In the genomic region with DNA sequence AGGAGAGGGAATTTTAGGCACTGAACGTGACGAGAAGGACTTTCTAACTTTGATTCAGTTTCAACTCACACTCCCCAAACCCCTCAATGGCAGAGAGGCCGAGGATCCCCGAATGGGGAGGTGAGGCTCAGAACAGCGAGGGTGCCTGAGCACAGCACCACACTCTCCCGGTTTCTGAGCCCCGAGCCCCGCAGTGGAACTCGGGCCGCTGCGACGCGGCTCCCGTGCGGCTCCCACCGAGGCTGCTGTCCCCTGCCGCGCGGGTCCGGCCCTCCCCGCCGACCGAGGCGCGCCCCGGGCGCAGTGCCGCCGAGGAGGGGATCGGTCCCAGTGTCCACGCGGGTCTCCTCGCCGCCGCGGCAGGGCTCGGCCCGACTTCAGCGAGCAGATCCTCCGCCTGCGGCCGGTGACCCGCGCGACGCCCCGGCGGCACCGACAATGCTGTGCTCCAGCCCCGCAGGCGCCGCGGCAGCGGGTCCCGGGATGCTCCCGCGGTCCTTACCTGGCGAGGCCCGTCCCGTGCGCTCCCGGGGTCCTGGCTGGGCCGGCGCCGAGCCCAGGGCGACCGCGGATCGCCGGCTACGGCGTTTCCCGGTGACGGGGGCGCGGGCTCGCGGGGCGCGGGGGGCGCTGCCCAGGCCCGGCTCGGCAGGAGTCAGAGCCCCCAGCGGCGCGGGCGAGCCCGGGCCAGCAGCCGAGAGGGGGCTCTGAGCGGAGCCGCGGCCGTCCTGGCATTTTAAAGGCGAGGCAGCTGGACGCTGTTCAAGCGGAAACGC, we compare ENCODE assay signal across 8 cellular contexts. TPM values are rescaled to one million over a fixed set of nuclear protein-coding genes. Genes with fewer than 3 reads are reported as not detected.
DNase-seq lines count a peak whose midpoint lies in the region; ATAC-seq, FAIRE-seq and TF ChIP-seq lines count a peak whose summit lies in the region.

TSS of gene CTXND1 (minus strand) at position 709 of the 776 bp plus-strand sequence. CDS start 50,264 bp downstream, outside the sequence.

- intact Hi-C loops in PC-3 (cut with micrococcal nuclease), result no loop called here

- no peak within 1 kb of the TSS for H2AK5ac ChIP-seq in neuronal stem cell (ENCODE audit: low read depth, low read length)

- H3K79me1 ChIP-seq in neuronal stem cell (ENCODE audit: low read depth, low read length), result no peaks in the 10 kb centered on the region

- H3K18ac ChIP-seq in neuronal stem cell (ENCODE audit: low read length), result peak within 1 kb of the TSS; percentile 90

- H3K79me2 ChIP-seq in PC-3 (ENCODE audit: low read length), result no peaks in the 10 kb centered on the region

- H3K14ac ChIP-seq in neuronal stem cell (ENCODE audit: low read length), result no peak within 1 kb of the TSS

- H3K27ac ChIP-seq in BLaER1 treated with 17β-estradiol and CSF1 and Interleukin-3, amounts not matched to agents 10 nM and 100 nM, result no peak within 1 kb of the TSS
- H3K27ac ChIP-seq in PC-3 (ENCODE audit: low read length) (no peak within 1 kb of the TSS), neuronal stem cell (replicated peaks; ENCODE audit: low read length) (no peak within 1 kb of the TSS)

- peak within 1 kb of the TSS in 9 of 10 experiments; percentile 29 to 62 (median 47); a peak in 17 of 20 replicates for H3K4me3 ChIP-seq in BLaER1 treated with 17β-estradiol and CSF1 and Interleukin-3, amounts not matched to agents 10 nM and 100 nM
- H3K4me3 ChIP-seq in PC-3 (ENCODE audit: low read length) (no peak within 1 kb of the TSS), fibroblast of the aortic adventitia (ENCODE audit: low read depth, low read length) (peak within 1 kb of the TSS; percentile 13), neuronal stem cell (ENCODE audit: low read length in 2 of 2) (peak within 1 kb of the TSS; percentile 20 to 80)

- no peaks in the 10 kb centered on the region for H3K36me3 ChIP-seq in BLaER1 treated with 17β-estradiol and CSF1 and Interleukin-3, amounts not matched to agents 10 nM and 100 nM
- no peaks in the 10 kb centered on the region for H3K36me3 ChIP-seq in PC-3 (ENCODE audit: low read depth, low read length)
- no peaks in the 10 kb centered on the region for H3K36me3 ChIP-seq in neuronal stem cell (replicated peaks in 1 of 2; ENCODE audit: control insufficient read depth in 2 of 2, insufficient read depth in 2 of 2, low read length in 2 of 2)

- FAIRE-seq in RCC 7860 (lab: Jason Lieb, UNC), result no peak

- no peak within 1 kb of the TSS for H3K4ac ChIP-seq in neuronal stem cell (ENCODE audit: low read length)

- no peak within 1 kb of the TSS for H2BK120ac ChIP-seq in neuronal stem cell (ENCODE audit: low read depth, low read length)

- H3K4me1 ChIP-seq in BLaER1 treated with 17β-estradiol and CSF1 and Interleukin-3, amounts not matched to agents 10 nM and 100 nM, result peaks cover 4 to 14% (median 8%) of the 10 kb centered on the region in 10 experiments; a peak in 13 of 20 replicates
- H3K4me1 ChIP-seq in PC-3 (ENCODE audit: insufficient read depth, low read length) (no peaks in the 10 kb centered on the region), neuronal stem cell (ENCODE audit: control insufficient read depth in 2 of 2, insufficient read depth in 1 of 2, low read depth in 1 of 2, low read length in 2 of 2) (peaks cover 2% of the 10 kb centered on the region in 2 donors)

- CTCF ChIA-PET in PC-3 (lab: Charles Lee), result no interaction called here

- POLR2A ChIA-PET in PC-3 (lab: Charles Lee; ENCODE audit: unreplicated experiment), result no interaction called here

- no peaks in the 10 kb centered on the region for H3K9me2 ChIP-seq in PC-3 (replicated peaks; ENCODE audit: low read length)

- no peak within 1 kb of the TSS for H2BK12ac ChIP-seq in neuronal stem cell (ENCODE audit: low read length)

- peak within 1 kb of the TSS in 3 of 11 experiments; percentile 19 to 37 (median 31); a peak in 4 of 22 replicates for H3K9ac ChIP-seq in BLaER1 treated with 17β-estradiol and CSF1 and Interleukin-3, amounts not matched to agents 10 nM and 100 nM
- H3K9ac ChIP-seq in PC-3 (ENCODE audit: low read length) (no peak within 1 kb of the TSS), neuronal stem cell (ENCODE audit: low read depth, low read length, poor library complexity) (no peak within 1 kb of the TSS)

- H2BK5ac ChIP-seq in neuronal stem cell (ENCODE audit: low read length), result no peak within 1 kb of the TSS

- no peak for TF ChIP-seq CTCF in PC-3 (conservative IDR thresholded peaks at IDR 0.05; ENCODE audit: low read depth, low read length)
- no peak for TF ChIP-seq CTCF in fibroblast of the aortic adventitia (IDR thresholded peaks at IDR 0.05; ENCODE audit: insufficient read depth, low read length)

- no peak within 1 kb of the TSS for H2BK15ac ChIP-seq in neuronal stem cell (ENCODE audit: low read length)

- no peak within 1 kb of the TSS for H2AFZ ChIP-seq in PC-3 (ENCODE audit: low read length)
- H2AFZ ChIP-seq in neuronal stem cell (ENCODE audit: low read length), result peak within 1 kb of the TSS; percentile 88

- WGBS in neuronal stem cell (ENCODE audit: extremely low coverage in 2 of 2, insufficient read length in 2 of 2, insufficient replicate concordance in 1 of 2), 2 donors, result no CpG with 5 or more reads among the region's 97 CpGs

- ATAC-seq in PC-3 (no peak), GM18517 (IDR thresholded peaks at IDR 0.05; ENCODE audit: unreplicated experiment) (no peak), HG03457 (IDR thresholded peaks at IDR 0.05; ENCODE audit: unreplicated experiment) (no peak)

- no peak within 1 kb of the TSS for H3K23ac ChIP-seq in neuronal stem cell (ENCODE audit: low read depth, low read length, poor library complexity)

- peak within 1 kb of the TSS; percentile 60 to 86 (median 70) for H3K4me2 ChIP-seq in BLaER1 treated with 17β-estradiol and CSF1 and Interleukin-3, amounts not matched to agents 10 nM and 100 nM
- peak within 1 kb of the TSS; percentile 28; the same call in 1 of the 2 replicates for H3K4me2 ChIP-seq in PC-3 (ENCODE audit: low read length)
- peak within 1 kb of the TSS; percentile 94 for H3K4me2 ChIP-seq in neuronal stem cell (ENCODE audit: insufficient read depth, low read length, poor library complexity, severe bottlenecking)

- peaks cover 0 to 10% (median 0%) of the 10 kb centered on the region in 11 experiments; a peak in 5 of 22 replicates for H4K20me1 ChIP-seq in BLaER1 treated with 17β-estradiol and CSF1 and Interleukin-3, amounts not matched to agents 10 nM and 100 nM
- H4K20me1 ChIP-seq in PC-3 (ENCODE audit: low read length), result no peaks in the 10 kb centered on the region

- DNase-seq in PC-3 (no peak), fibroblast of the aortic adventitia (ENCODE audit: low read depth) (no peak), neuronal stem cell (ENCODE audit: low spot score) (peak; percentile 21), RCC 7860 (ENCODE audit: low spot score) (no peak)
- DNase-seq in central memory CD4-positive, alpha-beta T cell, result no peak

- no peak within 1 kb of the TSS for H4K91ac ChIP-seq in neuronal stem cell (ENCODE audit: low read depth, low read length, poor library complexity)

- peaks cover 45 to 55% (median 49%) of the 10 kb centered on the region in 11 experiments for H3K27me3 ChIP-seq in BLaER1 treated with 17β-estradiol and CSF1 and Interleukin-3, amounts not matched to agents 10 nM and 100 nM
- H3K27me3 ChIP-seq in PC-3 (ENCODE audit: low read length), result peaks cover 93% of the 10 kb centered on the region
- peaks cover 3 to 71% (median 26%) of the 10 kb centered on the region in 3 experiments for H3K27me3 ChIP-seq in neuronal stem cell (ENCODE audit: control insufficient read depth in 3 of 3, insufficient read depth in 3 of 3, low read depth in 1 of 3, low read length in 3 of 3)

- H3F3A ChIP-seq in PC-3 (ENCODE audit: low read length, unreplicated experiment), result no peaks in the 10 kb centered on the region

- peaks cover 0 to 8% (median 0%) of the 10 kb centered on the region in 11 experiments; a peak in 3 of 22 replicates for H3K9me3 ChIP-seq in BLaER1 treated with 17β-estradiol and CSF1 and Interleukin-3, amounts not matched to agents 10 nM and 100 nM (replicated peaks in 1 of 11)
- H3K9me3 ChIP-seq in PC-3 (ENCODE audit: low read length) (no peaks in the 10 kb centered on the region), neuronal stem cell (replicated peaks in 1 of 2; ENCODE audit: control insufficient read depth in 2 of 2, insufficient read depth in 1 of 2, low read depth in 1 of 2, low read length in 2 of 2) (no peaks in the 10 kb centered on the region)

- H4K8ac ChIP-seq in neuronal stem cell (ENCODE audit: low read depth, low read length), result no peak within 1 kb of the TSS

- no TSS peak for BruUV-seq in PC-3 (replicated peaks; lab: Mats Ljungman, UMichigan)

RNA-seq across cellular contexts. Expression of gene CTXND1, which starts in this region (rescaled TPM):
- not detected in 2 replicates for total RNA-seq in PC-3 (2014; rRNA removed)
- total RNA-seq in fibroblast of the aortic adventitia (ENCODE audit: low replicate concordance), result not detected in 2 replicates
- 0.03 TPM for polyA plus RNA-seq in neuronal stem cell (2013, experiment 1 of 2)
- polyA plus RNA-seq in neuronal stem cell (2013, experiment 2 of 2), result 0.03 TPM

Comparison
In these comparisons a context has a peak if more than half of its experiments do, and no peak if none do; other contexts are left out.
1. H3K4me2 ChIP-seq: peak in every context shown above with its lines; median percentile 94 in neuronal stem cell; 70 in BLaER1 treated with 17β-estradiol and CSF1 and Interleukin-3, amounts not matched to agents 10 nM and 100 nM; 28 in PC-3.